In genomic region chr12:82931349-82932116, GRCh38 we compare ENCODE assay signal across 22 cellular contexts.
DNase-seq lines count a peak whose midpoint lies in the region; ATAC-seq, FAIRE-seq and TF ChIP-seq lines count a peak whose summit lies in the region.
"Had no signal": no experiment of that assay in that cellular context is flagged by ENCODE, and none has a peak within 500 bp of the region (broad histone marks: within the 10 kb centered on the region; RNA-seq: fewer than 3 reads in every experiment).

No MANE protein-coding gene starts in this region.

- peak; percentile 49; the same call in 1 of the 3 replicates for ATAC-seq in RWPE2 (ENCODE audit: low read depth)
- ATAC-seq: activated T-cell treated with anti-CD3 and anti-CD28 coated beads, Interleukin-2, amount 50 U/mL, for 72 hours had no signal

- H2AK5ac ChIP-seq in H1 (ENCODE audit: low read depth, low read length): no peak overlapping the region

- H3K36me3 ChIP-seq in RWPE2 (ENCODE audit: low read depth): no peaks in the 10 kb centered on the region
- no peaks in the 10 kb centered on the region for H3K36me3 ChIP-seq in H1 (ENCODE audit: control insufficient read depth in 2 of 4, insufficient read depth in 4 of 4, low read length in 3 of 4)
- H3K36me3 ChIP-seq in mesodermal cell (ENCODE audit: control insufficient read depth, insufficient read depth, low read length): no peaks in the 10 kb centered on the region
- no peaks in the 10 kb centered on the region for H3K36me3 ChIP-seq in suprapubic skin
- H3K36me3 ChIP-seq: ovary, Peyer's patch, tibial nerve had no signal

- no peak overlapping the region for H3K23ac ChIP-seq in H1 (ENCODE audit: insufficient read length)

- no peak overlapping the region for H2BK12ac ChIP-seq in H1 (ENCODE audit: low read depth, low read length)

- no peak overlapping the region for H2BK20ac ChIP-seq in H1 (ENCODE audit: low read length)

- H2AFZ ChIP-seq in H1 (ENCODE audit: low read length): no peak overlapping the region

- H4K20me1 ChIP-seq in H1 (replicated peaks in 1 of 2; ENCODE audit: control insufficient read depth in 1 of 2, insufficient read depth in 2 of 2, low read length in 2 of 2): no peaks in the 10 kb centered on the region

- CTCF ChIA-PET in H1 (lab: Charles Lee; ENCODE audit: partially characterized antibody): interaction anchor here (0.6 to 0.7 kb wide), 2 partner anchors 28 to 67 kb away, joined by 3 to 4 read pairs; no protein-coding TSS in a partner anchor

- H4K5ac ChIP-seq in H1 (ENCODE audit: insufficient read length, low read depth, low read length): no peak overlapping the region

- H3K27ac ChIP-seq in RWPE2 (ENCODE audit: poor library complexity, severe bottlenecking) (no peak overlapping the region), H1 (ENCODE audit: low read depth, low read length) (no peak overlapping the region), mesodermal cell (ENCODE audit: low read depth, low read length, severe bottlenecking) (peak overlapping the region; percentile 94), suprapubic skin (peak overlapping the region; percentile 28)
- H3K27ac ChIP-seq: ovary, Peyer's patch, tibial nerve had no signal

- TF ChIP-seq RAD21 in H1 (IDR thresholded peaks at IDR 0.05 in 1 of 2, conservative IDR thresholded peaks at IDR 0.05 in 1 of 2; ENCODE audit: low read depth in 2 of 2, low read length in 2 of 2): no peak

- no peak overlapping the region for H3K9ac ChIP-seq in H1 (replicated peaks in 1 of 4; ENCODE audit: extremely low read depth in 1 of 4, low read depth in 3 of 4, low read length in 3 of 4)

- no peaks in the 10 kb centered on the region for H3K4me1 ChIP-seq in RWPE2 (ENCODE audit: insufficient read depth, poor library complexity, severe bottlenecking)
- peaks cover 0 to 4% (median 1%) of the 10 kb centered on the region in 4 experiments; a peak in 2 of 7 replicates for H3K4me1 ChIP-seq in H1 (replicated peaks in 1 of 4; ENCODE audit: control insufficient read depth in 3 of 4, insufficient read depth in 4 of 4, low read length in 3 of 4)
- H3K4me1 ChIP-seq in mesodermal cell (ENCODE audit: control insufficient read depth, insufficient read depth, low read length, poor library complexity, severe bottlenecking): no peaks in the 10 kb centered on the region
- no peaks in the 10 kb centered on the region for H3K4me1 ChIP-seq in suprapubic skin
- H3K4me1 ChIP-seq: Peyer's patch, tibial nerve had no signal

- H3K4me3 ChIP-seq in RWPE2 (ENCODE audit: severe bottlenecking) (no peak overlapping the region), H1 (ENCODE audit: extremely low read depth in 1 of 4, insufficient read depth in 2 of 4, low read depth in 3 of 4, low read length in 4 of 4) (no peak overlapping the region), mesodermal cell (ENCODE audit: extremely low read depth, insufficient read depth, low read length, poor library complexity, severe bottlenecking) (no peak overlapping the region), suprapubic skin (no peak overlapping the region)
- H3K4me3 ChIP-seq: ovary, Peyer's patch, tibial nerve had no signal

- H3K27me3 ChIP-seq in RWPE2 (ENCODE audit: insufficient read depth, poor library complexity, severe bottlenecking) (no peaks in the 10 kb centered on the region), H1 (replicated peaks in 1 of 4; ENCODE audit: control insufficient read depth in 3 of 4, extremely low read depth in 1 of 4, insufficient read depth in 3 of 4, low read length in 3 of 4) (no peaks in the 10 kb centered on the region), suprapubic skin (no peaks in the 10 kb centered on the region)
- H3K27me3 ChIP-seq: ovary, Peyer's patch, tibial nerve had no signal

- no peak overlapping the region for H4K91ac ChIP-seq in H1 (replicated peaks; ENCODE audit: insufficient read length, low read length)

- no peak overlapping the region for H2BK5ac ChIP-seq in H1 (ENCODE audit: low read depth, low read length)

- H3K14ac ChIP-seq in H1 (ENCODE audit: insufficient read length): no peak overlapping the region

- H3K79me1 ChIP-seq in H1 (ENCODE audit: low read depth, low read length): no peaks in the 10 kb centered on the region

- no peak overlapping the region for H3K4ac ChIP-seq in H1 (replicated peaks; ENCODE audit: insufficient read length, low read depth, low read length)

- no peak overlapping the region for H4K8ac ChIP-seq in H1 (ENCODE audit: extremely low read depth, insufficient read depth, low read length)

- no peak for DNase-seq in RWPE2 (ENCODE audit: low spot score)
- no peak for DNase-seq in H1 (ENCODE audit: low read depth in 1 of 2, low spot score in 2 of 2)
- no peak for DNase-seq in suprapubic skin (ENCODE audit: low spot score in 2 of 2)
- DNase-seq in CD1c-positive myeloid dendritic cell (ENCODE audit: extremely low spot score): no peak
- no peak for DNase-seq in NK-92 treated with Interleukin-12 subunit alpha and Interleukin-12 subunit beta, amount 100 ng/mL, for 24 hours (lab: John Stamatoyannopoulos, UW)
- DNase-seq in dermis blood vessel endothelial cell: no peak
- DNase-seq: activated CD4-positive, alpha-beta memory T cell treated with anti-CD3 and anti-CD28 coated beads for 36 hours; activated T-cell treated with anti-CD3 and anti-CD28 coated beads, Interleukin-2, amount 50 U/mL, for 72 hours; C1 segment of cervical spinal cord; head of caudate nucleus; KBM-7; kidney; midbrain; NCI-H1092 treated with DMSO at 0.1 percent for 48 hours; NCI-H2171; NCI-H82; ovary; Peyer's patch; small intestine had no signal

- H2BK15ac ChIP-seq in H1 (ENCODE audit: low read length): no peak overlapping the region

- no peaks in the 10 kb centered on the region for H3K79me2 ChIP-seq in H1 (ENCODE audit: control insufficient read depth in 1 of 2, insufficient read depth in 2 of 2, low read length in 2 of 2)

- TF ChIP-seq EP300 in H1 (IDR thresholded peaks at IDR 0.05; ENCODE audit: borderline replicate concordance in 1 of 2, low read depth in 2 of 2, low read length in 2 of 2): no peak
- TF ChIP-seq EP300 in suprapubic skin (IDR thresholded peaks at IDR 0.05): no peak

- H3K9me3 ChIP-seq in RWPE2 (ENCODE audit: severe bottlenecking): no peaks in the 10 kb centered on the region
- no peaks in the 10 kb centered on the region for H3K9me3 ChIP-seq in H1 (ENCODE audit: insufficient read depth in 2 of 2, low read depth in 1 of 2, low read length in 1 of 2)
- H3K9me3 ChIP-seq in mesodermal cell (ENCODE audit: control insufficient read depth, low read length): no peaks in the 10 kb centered on the region
- no peaks in the 10 kb centered on the region for H3K9me3 ChIP-seq in suprapubic skin
- H3K9me3 ChIP-seq: ovary, Peyer's patch, tibial nerve had no signal

- TF ChIP-seq POLR2A in H1 (IDR thresholded peaks at IDR 0.05; ENCODE audit: control extremely low read depth in 1 of 2, low read depth in 2 of 2, low read length in 2 of 2) (no peak), suprapubic skin (IDR thresholded peaks at IDR 0.05) (no peak)

- POLR2A ChIA-PET in H1 (lab: Charles Lee; ENCODE audit: partially characterized antibody): no interaction called here

- H3K23me2 ChIP-seq in H1 (ENCODE audit: low read depth, low read length): no peaks in the 10 kb centered on the region

- H3K4me2 ChIP-seq in H1 (ENCODE audit: insufficient read depth in 1 of 2, low read depth in 2 of 2, low read length in 2 of 2): no peak overlapping the region

- no peak overlapping the region for H3K56ac ChIP-seq in H1 (replicated peaks; ENCODE audit: insufficient read length, low read depth, low read length)

- FAIRE-seq in H1 (lab: Jason Lieb, UNC): no peak
- FAIRE-seq: colon, kidney, small intestine had no signal

- TF ChIP-seq CTCF in RWPE2 (IDR thresholded peaks at IDR 0.05; ENCODE audit: poor library complexity, severe bottlenecking) (no peak), H1 (IDR thresholded peaks at IDR 0.05; ENCODE audit: control extremely low read depth in 1 of 3, insufficient read depth in 1 of 3, low read depth in 1 of 3, low read length in 3 of 3) (no peak), suprapubic skin (IDR thresholded peaks at IDR 0.05) (no peak)

- 96% methylated on average over 5 of the region's 5 CpGs; no CpG with 5 or more reads in 1 of the 2 experiments for WGBS in H1 (ENCODE audit: extremely low coverage in 1 of 2, insufficient coverage in 1 of 2, insufficient read length in 1 of 2, insufficient replicate concordance in 2 of 2, low coverage in 1 of 2, low lambda C conversion rate in 2 of 2, missing lambda C conversion rate in 1 of 2), 2 experiments
- 83% methylated on average over 3 of the region's 5 CpGs; no CpG with 5 or more reads in 1 of the 2 experiments for WGBS in mesodermal cell (ENCODE audit: insufficient coverage in 2 of 2), 2 experiments
- WGBS in suprapubic skin: 74% methylated on average over 5 of the region's 5 CpGs

- no peak overlapping the region for H3K18ac ChIP-seq in H1 (ENCODE audit: extremely low read depth, low read length)

- H2BK120ac ChIP-seq in H1 (replicated peaks; ENCODE audit: low read depth, low read length): no peak overlapping the region

TF ChIP-seq in H1, 55 proteins besides CTCF, POLR2A, EP300 and RAD21:
- peak; percentile 22; the same call in 1 of the 2 replicates for TF ChIP-seq YY1 (IDR thresholded peaks at IDR 0.05; ENCODE audit: low read depth, low read length)
- no peak for TF ChIP-seq SRF (IDR thresholded peaks at IDR 0.05; ENCODE audit: low read depth, low read length)
- TF ChIP-seq SP4 (IDR thresholded peaks at IDR 0.05; ENCODE audit: low read length): no peak

Comparison
In these comparisons a context has a peak if more than half of its experiments do, and no peak if none do; other contexts are left out.
1. H3K27ac ChIP-seq: peak in mesodermal cell (single experiment) and suprapubic skin (single experiment); none in RWPE2 (single experiment) and H1 (single experiment).